ENCODE assay signal across 19 cellular contexts in the genomic region with DNA sequence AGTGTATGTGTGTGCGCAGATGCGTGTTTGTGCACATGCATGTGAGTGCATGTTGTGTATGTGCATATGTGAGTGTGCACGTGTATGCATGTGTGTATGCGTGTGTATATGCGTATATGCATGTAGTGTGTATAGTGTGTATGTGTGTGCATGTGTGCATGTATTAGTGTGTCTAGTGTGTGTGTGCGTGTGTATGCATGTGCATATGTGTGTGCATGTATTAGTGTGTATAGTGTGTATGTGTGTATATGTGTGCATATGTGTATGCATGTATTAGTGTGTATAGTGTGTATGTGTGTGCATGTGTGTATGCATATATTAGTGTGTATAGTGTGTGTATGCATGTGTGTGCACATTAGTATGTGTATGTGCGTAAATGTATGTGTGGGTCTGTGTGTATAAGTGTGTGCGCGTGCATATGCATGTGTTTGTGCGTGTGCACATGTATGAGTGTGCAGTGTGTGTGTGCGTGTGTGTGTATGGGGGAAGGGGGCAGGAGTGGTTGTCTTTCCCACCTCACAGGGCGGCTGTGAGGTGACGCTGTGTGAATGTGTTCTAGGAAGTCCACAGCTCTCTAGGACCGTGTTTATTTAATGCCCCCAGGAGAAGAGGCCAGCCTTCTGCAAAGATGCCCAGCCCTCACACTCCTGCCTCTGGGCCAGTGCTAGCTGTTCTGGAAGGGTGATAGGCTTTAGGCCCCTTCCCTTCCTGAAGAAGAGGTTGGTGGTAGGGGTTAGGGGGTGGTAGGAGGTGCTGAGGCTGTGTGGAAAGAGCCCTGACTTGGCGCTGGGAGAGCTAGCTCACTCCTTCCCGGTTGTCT.
DNase-seq lines count a peak whose midpoint lies in the region; ATAC-seq, FAIRE-seq and TF ChIP-seq lines count a peak whose summit lies in the region.
"Had no signal": no experiment of that assay in that cellular context is flagged by ENCODE, and none has a peak within 500 bp of the region (broad histone marks: within the 10 kb centered on the region; RNA-seq: fewer than 3 reads in every experiment).

No MANE protein-coding gene starts in this region.

- no peak overlapping the region for H3K4me3 ChIP-seq in HEK293 (ENCODE audit: low read depth, low read length)
- no peak overlapping the region for H3K4me3 ChIP-seq in neural progenitor cell
- H3K4me3 ChIP-seq in Peyer's patch: no peak overlapping the region
- H3K4me3 ChIP-seq: BLaER1 treated with 17β-estradiol and CSF1 and Interleukin-3, amounts not matched to agents 10 nM and 100 nM had no signal

- H3K79me2 ChIP-seq in neural progenitor cell (ENCODE audit: low read depth): no peaks in the 10 kb centered on the region

- H3F3A ChIP-seq in neural progenitor cell (ENCODE audit: low read depth): peaks cover 4% of the 10 kb centered on the region

- TF ChIP-seq POLR2A in GM12891 (IDR thresholded peaks at IDR 0.05; ENCODE audit: low read depth, low read length) (no peak), Peyer's patch (IDR thresholded peaks at IDR 0.05) (no peak)

- TF ChIP-seq CTCF in HEK293 (tag by site-specific recombination; IDR thresholded peaks at IDR 0.05) (no peak), chondrocyte (IDR thresholded peaks at IDR 0.05) (no peak), neural progenitor cell (IDR thresholded peaks at IDR 0.05) (no peak), Peyer's patch (IDR thresholded peaks at IDR 0.05) (no peak)

- no peak overlapping the region for H3K4me2 ChIP-seq in neural progenitor cell
- H3K4me2 ChIP-seq: BLaER1 treated with 17β-estradiol and CSF1 and Interleukin-3, amounts not matched to agents 10 nM and 100 nM; KMS-11 had no signal

- no peaks in the 10 kb centered on the region for H3K4me1 Mint-ChIP-seq in chondrocyte (ENCODE audit: low read depth)
- peaks cover 38% of the 10 kb centered on the region for H3K4me1 Mint-ChIP-seq in neural progenitor cell
- H3K4me1 Mint-ChIP-seq: B cell had no signal

- no peaks in the 10 kb centered on the region for H3K9me3 ChIP-seq in HEK293 (ENCODE audit: control insufficient read depth, insufficient read depth, low read depth, low read length)
- no peaks in the 10 kb centered on the region for H3K9me3 ChIP-seq in neural progenitor cell (ENCODE audit: low read depth)
- no peaks in the 10 kb centered on the region for H3K9me3 ChIP-seq in Peyer's patch
- H3K9me3 ChIP-seq: BLaER1 treated with 17β-estradiol and CSF1 and Interleukin-3, amounts not matched to agents 10 nM and 100 nM had no signal

- no peaks in the 10 kb centered on the region for H3K36me3 Mint-ChIP-seq in chondrocyte (ENCODE audit: low read depth)
- no peaks in the 10 kb centered on the region for H3K36me3 Mint-ChIP-seq in neural progenitor cell
- H3K36me3 Mint-ChIP-seq: CD8-positive, alpha-beta T cell had no signal

- no peak for DNase-seq in GM12891 (ENCODE audit: insufficient read length, low spot score)
- peak; percentile 7 for DNase-seq in chondrocyte (ENCODE audit: low spot score)
- no peak for DNase-seq in neural progenitor cell (ENCODE audit: low spot score)
- no peak for DNase-seq in Peyer's patch
- DNase-seq in SKM-1 (lab: John Stamatoyannopoulos, UW; ENCODE audit: unreplicated experiment): no peak
- no peak for DNase-seq in NCI-H146 treated with DMSO at 0.1 percent for 48 hours (lab: John Stamatoyannopoulos, UW; ENCODE audit: unreplicated experiment)
- DNase-seq: Calu3; CD8-positive, alpha-beta T cell; DMS79 treated with DMSO at 0.1 percent for 48 hours; GF-D8; GOT3; H9 had no signal

- H3K27ac Mint-ChIP-seq in chondrocyte (ENCODE audit: unreplicated experiment) (no peak overlapping the region), neural progenitor cell (no peak overlapping the region)
- H3K27ac Mint-ChIP-seq: B cell; CD8-positive, alpha-beta T cell; H9 had no signal

- H3K4me3 Mint-ChIP-seq in chondrocyte (ENCODE audit: unreplicated experiment) (no peak overlapping the region), neural progenitor cell (peak overlapping the region; percentile 25)
- H3K4me3 Mint-ChIP-seq: B cell; CD8-positive, alpha-beta T cell had no signal

- ATAC-seq in HG03175 (IDR thresholded peaks at IDR 0.05; ENCODE audit: unreplicated experiment): no peak
- ATAC-seq: CD8-positive, alpha-beta T cell had no signal

- CTCF ChIA-PET in HEK293 (lab: Yijun Ruan, JAX): interaction anchor here (0.7 to 3.9 kb wide), 5 partner anchors 10 to 377 kb away, joined by 3 to 28 read pairs (median 4); no protein-coding TSS in a partner anchor

- peak; percentile 60 for FAIRE-seq in GM12891 (lab: Jason Lieb, UNC)
- FAIRE-seq: GM18507 had no signal

- H3K27ac ChIP-seq in HEK293 (ENCODE audit: extremely low read depth, low read depth, low read length) (no peak overlapping the region), neural progenitor cell (no peak overlapping the region), Peyer's patch (no peak overlapping the region)
- H3K27ac ChIP-seq: BLaER1 treated with 17β-estradiol and CSF1 and Interleukin-3, amounts not matched to agents 10 nM and 100 nM; HL-60; KMS-11 had no signal

- peaks cover 54% of the 10 kb centered on the region for H3K27me3 Mint-ChIP-seq in chondrocyte (ENCODE audit: low read depth)
- peaks cover 35% of the 10 kb centered on the region for H3K27me3 Mint-ChIP-seq in neural progenitor cell (ENCODE audit: insufficient read depth, low read depth)

- POLR2A ChIA-PET in HEK293 (lab: Yijun Ruan, JAX): no interaction called here

- H3K9ac ChIP-seq in neural progenitor cell: no peak overlapping the region
- H3K9ac ChIP-seq: BLaER1 treated with 17β-estradiol and CSF1 and Interleukin-3, amounts not matched to agents 10 nM and 100 nM; KMS-11 had no signal

- H3K9me3 Mint-ChIP-seq in chondrocyte (ENCODE audit: low read depth) (no peaks in the 10 kb centered on the region), neural progenitor cell (no peaks in the 10 kb centered on the region)
- H3K9me3 Mint-ChIP-seq: CD8-positive, alpha-beta T cell had no signal

- H3K4me1 ChIP-seq in HEK293 (ENCODE audit: control insufficient read depth, insufficient read depth, low read length) (no peaks in the 10 kb centered on the region), neural progenitor cell (peaks cover 5% of the 10 kb centered on the region), Peyer's patch (no peaks in the 10 kb centered on the region)

- H3K36me3 ChIP-seq in HEK293 (ENCODE audit: control insufficient read depth in 2 of 2, insufficient read depth in 1 of 2, low read length in 2 of 2) (no peaks in the 10 kb centered on the region), neural progenitor cell (no peaks in the 10 kb centered on the region), Peyer's patch (no peaks in the 10 kb centered on the region)
- H3K36me3 ChIP-seq: BLaER1 treated with 17β-estradiol and CSF1 and Interleukin-3, amounts not matched to agents 10 nM and 100 nM had no signal

- H3K27me3 ChIP-seq in neural progenitor cell (peaks cover 24% of the 10 kb centered on the region), Peyer's patch (no peaks in the 10 kb centered on the region)
- H3K27me3 ChIP-seq: BLaER1 treated with 17β-estradiol and CSF1 and Interleukin-3, amounts not matched to agents 10 nM and 100 nM had no signal

- H2AFZ ChIP-seq in neural progenitor cell (replicated peaks): no peak overlapping the region

- H4K20me1 ChIP-seq in neural progenitor cell (ENCODE audit: low read depth): no peaks in the 10 kb centered on the region

TF ChIP-seq in GM12891, 5 proteins besides CTCF, POLR2A, EP300 and RAD21:
- TF ChIP-seq POU2F2 (IDR thresholded peaks at IDR 0.05; ENCODE audit: low read depth, low read length) (no peak), TAF1 (IDR thresholded peaks at IDR 0.05; ENCODE audit: low read depth, low read length) (no peak), POLR2AphosphoS5 (IDR thresholded peaks at IDR 0.05; ENCODE audit: low read depth, low read length) (no peak), PAX5 (IDR thresholded peaks at IDR 0.05; ENCODE audit: insufficient read depth, low read length, severe bottlenecking) (no peak), SPI1 (IDR thresholded peaks at IDR 0.05; ENCODE audit: low read depth, low read length) (no peak)

TF ChIP-seq in HEK293, 187 proteins besides CTCF, POLR2A, EP300 and RAD21 (continues in another document):
- no peak for TF ChIP-seq ZNF335 (tag by site-specific recombination; conservative IDR thresholded peaks at IDR 0.05)
- TF ChIP-seq ZNF830 (tag by site-specific recombination; IDR thresholded peaks at IDR 0.05; ENCODE audit: low read depth): no peak
- TF ChIP-seq BCL11B (tag by site-specific recombination; IDR thresholded peaks at IDR 0.05; ENCODE audit: low read depth): no peak
- TF ChIP-seq ZFP41 (tag by site-specific recombination; IDR thresholded peaks at IDR 0.05; ENCODE audit: borderline replicate concordance): no peak
- TF ChIP-seq ZSCAN4 (tag by site-specific recombination; IDR thresholded peaks at IDR 0.05): peak; percentile 94
- TF ChIP-seq ZNF76 (tag by site-specific recombination; IDR thresholded peaks at IDR 0.05; ENCODE audit: borderline replicate concordance, low read depth): no peak
- TF ChIP-seq ZNF623 (tag by site-specific recombination; IDR thresholded peaks at IDR 0.05): no peak
- TF ChIP-seq ZNF624 (tag by site-specific recombination; IDR thresholded peaks at IDR 0.05): no peak
- TF ChIP-seq ZNF701 (tag by site-specific recombination; IDR thresholded peaks at IDR 0.05): no peak
- no peak for TF ChIP-seq ZNF302 (tag by site-specific recombination; IDR thresholded peaks at IDR 0.05; ENCODE audit: low read depth)
- peak; percentile 87; the same call in 1 of the 2 replicates for TF ChIP-seq ZNF18 (tag by site-specific recombination; IDR thresholded peaks at IDR 0.05)
